8 cellular contexts compared by ENCODE assay signal in genomic region chr16:22318690-22319358, GRCh38. TPM values are rescaled to one million over a fixed set of nuclear protein-coding genes. Genes with fewer than 3 reads are reported as not detected.
DNase-seq lines count a peak whose midpoint lies in the region; ATAC-seq, FAIRE-seq and TF ChIP-seq lines count a peak whose summit lies in the region.

No MANE protein-coding gene starts in this region.

- TF ChIP-seq POLR2A in H54 (IDR thresholded peaks at IDR 0.05; ENCODE audit: low read depth, low read length) (no peak), transverse colon (IDR thresholded peaks at IDR 0.05) (no peak)

- H3K4me1 Mint-ChIP-seq in T-helper 1 cell treated with Interleukin-12 subunit alpha and Interleukin-12 subunit beta and Interleukin-4 antibody, amounts not matched to agents 30 μg/mL and 1 μg/mL, for 36 hours (ENCODE audit: low read depth): peaks cover 4% of the 10 kb centered on the region

- no peak for TF ChIP-seq EP300 in transverse colon (IDR thresholded peaks at IDR 0.05; ENCODE audit: low read depth)

- H3K4me3 Mint-ChIP-seq in T-helper 1 cell treated with Interleukin-12 subunit alpha and Interleukin-12 subunit beta and Interleukin-4 antibody, amounts not matched to agents 30 μg/mL and 1 μg/mL, for 36 hours: no peak overlapping the region

- H3K27me3 ChIP-seq in transverse colon: no peaks in the 10 kb centered on the region

- intact Hi-C loops in transverse colon (cut with DNase I; ENCODE audit: low total_unique reads): no loop called here

- no peak for FAIRE-seq in H54 (lab: Jason Lieb, UNC)

- peak; percentile 35 for DNase-seq in AG08395 (ENCODE audit: low spot score)
- DNase-seq in H54 (ENCODE audit: insufficient read length, low spot score): peak; percentile 51
- peak; percentile 19 for DNase-seq in astrocyte of the hippocampus (ENCODE audit: low read depth, low spot score)
- DNase-seq in lung microvascular endothelial cell (ENCODE audit: low read depth in 2 of 2): peak; percentile 44 to 55
- DNase-seq in transverse colon: peak; percentile 38
- DNase-seq in KG1 (lab: John Stamatoyannopoulos, UW): no peak

- H3K36me3 Mint-ChIP-seq in T-helper 1 cell treated with Interleukin-12 subunit alpha and Interleukin-12 subunit beta and Interleukin-4 antibody, amounts not matched to agents 30 μg/mL and 1 μg/mL, for 36 hours (ENCODE audit: low read depth): peaks cover 24% of the 10 kb centered on the region

- no peaks in the 10 kb centered on the region for H3K9me3 ChIP-seq in transverse colon

- H3K4me1 ChIP-seq in transverse colon: peaks cover 0 to 3% (median 0%) of the 10 kb centered on the region in 4 donors

- no peak overlapping the region for H3K4me3 ChIP-seq in transverse colon

- peak overlapping the region; percentile 41 for H3K27ac Mint-ChIP-seq in T-helper 1 cell treated with Interleukin-12 subunit alpha and Interleukin-12 subunit beta and Interleukin-4 antibody, amounts not matched to agents 30 μg/mL and 1 μg/mL, for 36 hours

- in situ Hi-C loops in transverse colon (cut with MboI; ENCODE audit: low pct_ligation_motif_present in 1 of 4, low pct_unique_long_range_greater_than_20kb in 1 of 4, low sequenced_read_pairs in 3 of 4): loop anchor here in 2 of 4 donors (25.0 kb wide), 2 partner anchors 93 to 1132 kb away; no protein-coding TSS in a partner anchor

- H3K9me3 Mint-ChIP-seq in T-helper 1 cell treated with Interleukin-12 subunit alpha and Interleukin-12 subunit beta and Interleukin-4 antibody, amounts not matched to agents 30 μg/mL and 1 μg/mL, for 36 hours: no peaks in the 10 kb centered on the region

- peaks cover 0 to 39% (median 12%) of the 10 kb centered on the region in 4 donors for H3K36me3 ChIP-seq in transverse colon

- WGBS in transverse colon (ENCODE audit: low coverage in 1 of 2), 2 donors: 76 to 82% methylated on average over 12 to 18 of the region's 18 CpGs

- TF ChIP-seq CTCF in transverse colon (IDR thresholded peaks at IDR 0.05): peak; percentile 54 to 64 (median 59)

- no peaks in the 10 kb centered on the region for H3K27me3 Mint-ChIP-seq in T-helper 1 cell treated with Interleukin-12 subunit alpha and Interleukin-12 subunit beta and Interleukin-4 antibody, amounts not matched to agents 30 μg/mL and 1 μg/mL, for 36 hours (ENCODE audit: low read depth)

- ATAC-seq in HG03045 (IDR thresholded peaks at IDR 0.05; ENCODE audit: unreplicated experiment): no peak

- H3K27ac ChIP-seq in transverse colon: no peak overlapping the region

RNA-seq across cellular contexts. Expression of gene POLR3E, which starts 21.6 kb away (rescaled TPM):
- total RNA-seq in lung microvascular endothelial cell: 20.0 and 31.0 TPM in 2 replicates
- total RNA-seq in transverse colon: 100 to 1,000 TPM in 1 of 4 donors, 10 to 100 TPM in 3; 23.2 to 107 (median 46.0) TPM

RNA-seq across cellular contexts. Expression of gene CDR2, which starts 55.6 kb away (rescaled TPM):
- 23.1 and 29.4 TPM in 2 replicates for total RNA-seq in lung microvascular endothelial cell
- 100 to 1,000 TPM in 1 of 4 donors, 10 to 100 TPM in 3; 21.7 to 317 (median 24.1) TPM for total RNA-seq in transverse colon
